9 cellular contexts compared by ENCODE assay signal in genomic region chr2:134905168-134905567, GRCh38.
"Had no signal": no experiment of that assay in that cellular context is flagged by ENCODE, and none has a peak within 500 bp of the region (broad histone marks: within the 10 kb centered on the region; RNA-seq: fewer than 3 reads in every experiment).

No MANE protein-coding gene starts in this region.

- H3K4me1 ChIP-seq: HAP-1 had no signal

- H3K27ac ChIP-seq: GM23248 had no signal

- H2AFZ ChIP-seq: GM23248 had no signal

- H3K36me3 ChIP-seq: HAP-1 had no signal

- H3K9me3 ChIP-seq: HAP-1 had no signal

- DNase-seq: GM23248, GOT3, H7, HFFc6, IMR-90, KG1 had no signal

- H3K4me3 ChIP-seq: GM23248, HAP-1, K562 had no signal

- ATAC-seq: HCT116, K562 had no signal

- H3K9ac ChIP-seq: GM23248 had no signal
